8 cellular contexts compared by ENCODE assay signal in the genomic region with DNA sequence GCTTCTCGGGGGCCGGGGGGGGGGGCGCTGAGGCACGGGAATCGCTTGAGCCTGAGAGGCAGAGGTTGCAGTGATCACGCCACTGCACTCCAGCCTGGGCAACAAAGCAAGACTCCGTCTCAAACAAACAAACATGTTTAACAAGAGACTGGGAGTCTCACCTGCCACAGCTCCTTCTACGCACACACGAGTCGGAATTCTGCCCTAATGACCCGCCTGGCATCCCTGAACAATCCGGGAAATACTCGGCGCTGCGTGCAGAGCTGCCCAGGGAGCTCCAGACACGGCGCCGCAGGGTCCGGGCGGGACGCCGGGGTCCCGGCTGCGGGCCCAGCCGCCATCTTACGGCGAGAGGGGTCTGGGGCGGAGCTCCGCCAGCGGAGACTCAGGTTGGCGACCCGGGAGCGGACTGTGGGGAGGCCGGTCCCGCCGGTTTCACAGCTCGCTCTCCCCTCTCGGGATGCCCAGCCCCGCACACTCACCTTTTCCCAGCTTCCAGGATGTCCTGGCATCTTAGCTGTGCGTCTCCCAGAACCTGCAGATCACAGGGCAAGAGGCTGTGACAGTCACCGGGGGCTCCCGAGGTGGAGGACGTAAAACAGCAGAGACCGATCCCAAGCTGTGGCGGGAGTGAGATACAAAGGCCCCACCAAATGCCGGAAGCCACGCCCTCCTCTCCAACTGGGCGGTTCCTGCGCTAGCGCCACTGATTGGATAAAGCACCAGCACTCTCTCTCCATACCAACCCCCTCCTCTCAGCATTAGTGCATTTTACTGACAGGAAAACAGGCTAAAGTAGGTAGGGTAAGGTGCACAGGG. TPM values are rescaled to one million over a fixed set of nuclear protein-coding genes. Genes with fewer than 3 reads are reported as not detected.
DNase-seq lines count a peak whose midpoint lies in the region; TF ChIP-seq lines count a peak whose summit lies in the region.

No MANE protein-coding gene starts in this region.

- no peaks in the 10 kb centered on the region for H3K9me3 ChIP-seq in H9 (ENCODE audit: control insufficient read depth, low read depth, low read length)
- H3K9me3 ChIP-seq in MM.1S (replicated peaks; ENCODE audit: insufficient read depth, low read length), result no peaks in the 10 kb centered on the region
- no peaks in the 10 kb centered on the region for H3K9me3 ChIP-seq in SK-N-MC (ENCODE audit: low read depth, low read length)
- no peaks in the 10 kb centered on the region for H3K9me3 ChIP-seq in osteoblast (ENCODE audit: low read depth, low read length)
- H3K9me3 ChIP-seq in thymus (ENCODE audit: control insufficient read depth), result no peaks in the 10 kb centered on the region

- peak overlapping the region; percentile 98 for H3K14ac ChIP-seq in H9 (ENCODE audit: insufficient read depth, low read length)

- no peak overlapping the region for H2BK15ac ChIP-seq in H9 (ENCODE audit: low read depth, low read length)

- no peak overlapping the region for H4K5ac ChIP-seq in H9 (ENCODE audit: insufficient read length, low read depth, low read length)

- H3F3A ChIP-seq in MM.1S (ENCODE audit: insufficient read depth, low read length), result no peaks in the 10 kb centered on the region

- DNase-seq in ELR (ENCODE audit: low read depth), result peak; percentile 93
- peak; percentile 96 for DNase-seq in H9
- peak; percentile 88 for DNase-seq in MM.1S
- peak; percentile 76 for DNase-seq in SK-N-MC (ENCODE audit: low read depth, low spot score)
- DNase-seq in glutamatergic neuron, result peak; percentile 94
- DNase-seq in osteoblast (ENCODE audit: insufficient read length, low spot score, missing footprints), result peak; percentile 94

- no peaks in the 10 kb centered on the region for H4K20me1 ChIP-seq in H9 (ENCODE audit: control insufficient read depth, insufficient read depth, insufficient read length)
- H4K20me1 ChIP-seq in MM.1S (ENCODE audit: insufficient read depth, low read length), result no peaks in the 10 kb centered on the region
- H4K20me1 ChIP-seq in osteoblast (ENCODE audit: insufficient read depth, low read length), result no peaks in the 10 kb centered on the region

- H3K79me1 ChIP-seq in H9 (ENCODE audit: insufficient read depth, low read depth, low read length, poor library complexity, severe bottlenecking), result no peaks in the 10 kb centered on the region

- H3K4me3 ChIP-seq in MM.1S (ENCODE audit: low read length) (peak overlapping the region; percentile 93), SK-N-MC (peak overlapping the region; percentile 96), osteoblast (ENCODE audit: insufficient read depth, low read length) (peak overlapping the region; percentile 93), thymus (ENCODE audit: low read length) (peak overlapping the region; percentile 95)

- peak overlapping the region; percentile 96 for H3K9ac ChIP-seq in H9 (ENCODE audit: extremely low read depth, insufficient read length, low read length)
- peak overlapping the region; percentile 62; the same call in 1 of the 2 replicates for H3K9ac ChIP-seq in MM.1S (ENCODE audit: low read length)
- H3K9ac ChIP-seq in SK-N-MC (ENCODE audit: insufficient read length), result peak overlapping the region; percentile 93

- H3K36me3 Mint-ChIP-seq in H9 (ENCODE audit: insufficient read depth in 1 of 3, low read depth in 3 of 3) (peaks cover 30 to 40% (median 36%) of the 10 kb centered on the region in 3 experiments), glutamatergic neuron (ENCODE audit: unreplicated experiment) (peaks cover 13% of the 10 kb centered on the region)
- H3K36me3 Mint-ChIP-seq in activated naive CD8-positive, alpha-beta T cell, result peaks cover 7% of the 10 kb centered on the region

- H2AFZ ChIP-seq in H9 (ENCODE audit: low read length), result no peak overlapping the region
- peak overlapping the region; percentile 99 for H2AFZ ChIP-seq in MM.1S (ENCODE audit: low read length)
- H2AFZ ChIP-seq in osteoblast (ENCODE audit: low read length), result peak overlapping the region; percentile 100

- no peak overlapping the region for H3T11ph ChIP-seq in H9 (ENCODE audit: low read length)

- H3K9me3 Mint-ChIP-seq in H9, result no peaks in the 10 kb centered on the region
- no peaks in the 10 kb centered on the region for H3K9me3 Mint-ChIP-seq in activated naive CD8-positive, alpha-beta T cell (ENCODE audit: low read depth)
- peaks cover 12% of the 10 kb centered on the region for H3K9me3 Mint-ChIP-seq in glutamatergic neuron (ENCODE audit: unreplicated experiment)

- H3K23ac ChIP-seq in H9 (ENCODE audit: insufficient read length, low read depth, low read length), result no peak overlapping the region

- peaks cover 11% of the 10 kb centered on the region; the same call in 1 of the 2 replicates for H3K79me2 ChIP-seq in H9 (ENCODE audit: insufficient read depth, low read length)
- peaks cover 8% of the 10 kb centered on the region; the same call in 1 of the 2 replicates for H3K79me2 ChIP-seq in MM.1S (ENCODE audit: low read length)
- no peaks in the 10 kb centered on the region for H3K79me2 ChIP-seq in osteoblast (ENCODE audit: insufficient read depth, low read length)

- H2BK20ac ChIP-seq in H9 (ENCODE audit: low read depth, low read length, poor library complexity, severe bottlenecking), result no peak overlapping the region

- no CpG with 5 or more reads among the region's 50 CpGs for WGBS in H9 (ENCODE audit: extremely low coverage, insufficient read length, low lambda C conversion rate)
- WGBS in thymus, result under 1% methylated on average over 50 of the region's 50 CpGs

- H3K27me3 ChIP-seq in H9 (ENCODE audit: insufficient read depth, low read length) (no peaks in the 10 kb centered on the region), MM.1S (replicated peaks; ENCODE audit: insufficient read depth, low read length) (no peaks in the 10 kb centered on the region), osteoblast (ENCODE audit: insufficient read depth, low read length) (no peaks in the 10 kb centered on the region), thymus (ENCODE audit: control insufficient read depth, insufficient read depth) (no peaks in the 10 kb centered on the region)

- peak overlapping the region; percentile 96 for H3K4me3 Mint-ChIP-seq in H9
- peak overlapping the region; percentile 96 for H3K4me3 Mint-ChIP-seq in activated naive CD8-positive, alpha-beta T cell
- peak overlapping the region; percentile 98 for H3K4me3 Mint-ChIP-seq in glutamatergic neuron (ENCODE audit: unreplicated experiment)

- H3K27me3 Mint-ChIP-seq in H9 (ENCODE audit: low read depth) (no peaks in the 10 kb centered on the region), glutamatergic neuron (ENCODE audit: unreplicated experiment) (peaks cover 5% of the 10 kb centered on the region)
- no peaks in the 10 kb centered on the region for H3K27me3 Mint-ChIP-seq in activated naive CD8-positive, alpha-beta T cell

- no peaks in the 10 kb centered on the region for H3K36me3 ChIP-seq in MM.1S (replicated peaks; ENCODE audit: insufficient read depth, low read length)
- H3K36me3 ChIP-seq in SK-N-MC (ENCODE audit: insufficient read depth, low read length), result peaks cover 26% of the 10 kb centered on the region
- no peaks in the 10 kb centered on the region for H3K36me3 ChIP-seq in osteoblast (ENCODE audit: insufficient read depth, low read length)
- H3K36me3 ChIP-seq in thymus (ENCODE audit: control insufficient read depth, insufficient read depth), result peaks cover 9% of the 10 kb centered on the region

- peak overlapping the region; percentile 8 for H3K4ac ChIP-seq in H9 (ENCODE audit: low read depth, low read length)

- H3K23me2 ChIP-seq in H9 (ENCODE audit: insufficient read length, low read depth, low read length, poor library complexity, severe bottlenecking), result no peaks in the 10 kb centered on the region

- H3K4me2 ChIP-seq in H9 (ENCODE audit: insufficient read depth, insufficient read length, low read length) (peak overlapping the region; percentile 28), MM.1S (ENCODE audit: low read depth, low read length) (peak overlapping the region; percentile 62; the same call in 1 of the 2 replicates), osteoblast (ENCODE audit: insufficient read depth, low read length) (peak overlapping the region; percentile 88)

- H3K4me1 ChIP-seq in H9 (ENCODE audit: insufficient read depth, low read length) (no peaks in the 10 kb centered on the region), MM.1S (ENCODE audit: low read length) (no peaks in the 10 kb centered on the region), osteoblast (ENCODE audit: insufficient read depth, low read length) (peaks cover 2% of the 10 kb centered on the region), thymus (ENCODE audit: control insufficient read depth, insufficient read depth, low read length) (peaks cover 3% of the 10 kb centered on the region)

- no peak overlapping the region for H2BK12ac ChIP-seq in H9 (ENCODE audit: insufficient read length, low read depth, low read length)

- peaks cover 13 to 22% of the 10 kb centered on the region in 2 experiments for H3K4me1 Mint-ChIP-seq in H9
- peaks cover 35% of the 10 kb centered on the region for H3K4me1 Mint-ChIP-seq in activated naive CD8-positive, alpha-beta T cell (ENCODE audit: low read depth)
- peaks cover 27% of the 10 kb centered on the region for H3K4me1 Mint-ChIP-seq in glutamatergic neuron (ENCODE audit: low read depth, unreplicated experiment)

- TF ChIP-seq CTCF in H9 (conservative IDR thresholded peaks at IDR 0.05), result no peak
- no peak for TF ChIP-seq CTCF in MM.1S (IDR thresholded peaks at IDR 0.05; ENCODE audit: low read length)
- no peak for TF ChIP-seq CTCF in glutamatergic neuron (IDR thresholded peaks at IDR 0.05; ENCODE audit: partially characterized antibody, unreplicated experiment)
- TF ChIP-seq CTCF in osteoblast (IDR thresholded peaks at IDR 0.05; ENCODE audit: extremely low read depth, low read depth, low read length), result no peak

- H3K56ac ChIP-seq in H9 (ENCODE audit: insufficient read length, low read depth, low read length), result no peak overlapping the region

- H3K27ac ChIP-seq in H9 (ENCODE audit: insufficient read length, low read depth, low read length), result peak overlapping the region; percentile 54
- peak overlapping the region; percentile 27; the same call in 1 of the 2 replicates for H3K27ac ChIP-seq in MM.1S (ENCODE audit: low read length)
- H3K27ac ChIP-seq in SK-N-MC, result peak overlapping the region; percentile 75; the same call in 1 of the 2 replicates
- H3K27ac ChIP-seq in osteoblast (ENCODE audit: low read depth, low read length), result peak overlapping the region; percentile 56
- H3K27ac ChIP-seq in thymus (ENCODE audit: low read depth), result peak overlapping the region; percentile 95

- H3K27ac Mint-ChIP-seq in H9 (peak overlapping the region; percentile 97 to 99 (median 99)), glutamatergic neuron (ENCODE audit: unreplicated experiment) (peak overlapping the region; percentile 98)
- peak overlapping the region; percentile 95 for H3K27ac Mint-ChIP-seq in activated naive CD8-positive, alpha-beta T cell

- H3K18ac ChIP-seq in H9 (ENCODE audit: insufficient read length, low read depth, low read length), result peak overlapping the region; percentile 95

- no peak overlapping the region for H2BK5ac ChIP-seq in H9 (ENCODE audit: insufficient read length, low read length)

- H3K9me2 ChIP-seq in MM.1S (replicated peaks; ENCODE audit: insufficient read depth, low read length), result no peaks in the 10 kb centered on the region

- H2BK120ac ChIP-seq in H9 (ENCODE audit: low read depth, low read length, poor library complexity, severe bottlenecking), result no peak overlapping the region

- H4K8ac ChIP-seq in H9 (replicated peaks; ENCODE audit: insufficient read length, low read depth, low read length), result no peak overlapping the region

- no peak overlapping the region for H2AK5ac ChIP-seq in H9 (ENCODE audit: insufficient read length, low read length)

- H4K91ac ChIP-seq in H9 (ENCODE audit: insufficient read length, low read depth, low read length), result no peak overlapping the region

RNA-seq across cellular contexts. Expression of a gene that starts 23.6 kb away (rescaled TPM):
- 52.1 and 56.7 TPM in 2 replicates for total RNA-seq in H9 (2021)
- 14.6 TPM for total RNA-seq in glutamatergic neuron (ENCODE audit: unreplicated experiment)
- total RNA-seq in osteoblast, result 2.5 and 4.1 TPM in 2 replicates
- 1.1 TPM for polyA plus RNA-seq in thymus

Comparison
In these comparisons a context has a peak if more than half of its experiments do, and no peak if none do; other contexts are left out.
1. Peak in every context shown above with its lines: DNase-seq, H3K4me3 ChIP-seq and H3K27ac ChIP-seq.
2. H3K27ac ChIP-seq: peak in every context shown above with its lines; median percentile 95 in thymus; 75 in SK-N-MC; 56 in osteoblast; 54 in H9; 27 in MM.1S.
3. H3K4me2 ChIP-seq: peak in every context shown above with its lines; median percentile 88 in osteoblast; 62 in MM.1S; 28 in H9.